10 cellular contexts compared by ENCODE assay signal in the genomic region with DNA sequence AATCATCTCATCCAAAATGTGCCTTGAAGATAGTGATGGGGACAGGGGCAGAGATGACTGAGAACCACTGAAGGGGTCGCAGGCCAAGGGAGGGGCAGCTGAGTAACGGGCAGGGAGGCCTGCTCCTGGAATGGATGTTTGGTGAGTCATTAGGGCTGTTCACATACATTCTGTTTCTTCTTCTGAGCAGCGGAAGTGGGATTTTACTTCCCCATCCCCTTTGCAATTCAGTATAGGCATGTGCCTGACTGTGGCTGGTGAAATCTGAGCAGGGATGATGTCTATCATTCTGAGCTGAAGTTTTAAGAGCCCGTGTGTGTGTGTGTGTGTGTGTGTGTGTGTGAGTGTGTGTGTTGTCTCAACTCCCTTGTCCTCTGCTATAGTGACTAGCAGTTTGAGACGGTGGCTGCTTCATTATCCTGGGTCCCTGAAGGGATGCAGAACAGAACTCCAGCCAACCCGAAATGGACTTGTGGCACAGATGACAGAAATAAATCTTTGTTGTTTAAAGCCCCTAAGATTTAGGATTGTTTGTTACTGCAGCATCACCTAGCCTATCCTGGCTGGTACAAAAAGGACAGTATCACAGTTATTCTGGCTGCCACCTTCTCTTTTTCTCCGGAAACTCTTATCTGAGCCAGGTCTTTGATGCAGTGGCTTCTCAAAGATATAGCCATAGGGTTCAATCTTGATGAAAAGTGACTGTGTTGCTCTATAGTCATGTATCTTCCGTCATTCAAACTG. TPM values are rescaled to one million over a fixed set of nuclear protein-coding genes. Genes with fewer than 3 reads are reported as not detected.
DNase-seq lines count a peak whose midpoint lies in the region; TF ChIP-seq lines count a peak whose summit lies in the region.
"Had no signal": no experiment of that assay in that cellular context is flagged by ENCODE, and none has a peak within 500 bp of the region (broad histone marks: within the 10 kb centered on the region; RNA-seq: fewer than 3 reads in every experiment).

No MANE protein-coding gene starts in this region.

- no peaks in the 10 kb centered on the region for H3K36me3 Mint-ChIP-seq in neural crest cell (ENCODE audit: low read depth)
- H3K36me3 Mint-ChIP-seq in activated T-helper 2 cell treated with anti-CD3 and anti-CD28 coated beads, Interferon-gamma antibody, Interleukin-2, Interleukin-4, amounts not matched to agents 10 μg/mL and 5 μg/mL and 100 μg/mL, durations not matched to agents 14 hours and 24 hours and 36 hours (ENCODE audit: low read depth), result no peaks in the 10 kb centered on the region

- no peaks in the 10 kb centered on the region for H3K36me3 ChIP-seq in fibroblast of lung (ENCODE audit: control insufficient read depth, insufficient read depth, low read length)
- H3K36me3 ChIP-seq: pancreas had no signal

- H3K27me3 ChIP-seq in fibroblast of lung (ENCODE audit: control insufficient read depth, insufficient read depth, low read length), result no peaks in the 10 kb centered on the region
- H3K27me3 ChIP-seq: pancreas had no signal

- peak overlapping the region; percentile 56 for H3K27ac ChIP-seq in RWPE1
- no peak overlapping the region for H3K27ac ChIP-seq in fibroblast of lung (ENCODE audit: insufficient read depth, low read length)
- H3K27ac ChIP-seq: pancreas had no signal

- no peak for TF ChIP-seq CTCF in RWPE1 (conservative IDR thresholded peaks at IDR 0.05; ENCODE audit: low read depth)
- no peak for TF ChIP-seq CTCF in fibroblast of lung (conservative IDR thresholded peaks at IDR 0.05 in 1 of 2, IDR thresholded peaks at IDR 0.05 in 1 of 2; ENCODE audit: low read depth in 1 of 2, low read length in 2 of 2)
- TF ChIP-seq CTCF in neural crest cell (conservative IDR thresholded peaks at IDR 0.05), result no peak

- H4K20me1 ChIP-seq in fibroblast of lung (ENCODE audit: control insufficient read depth, extremely low read depth, insufficient read depth, low read length), result no peaks in the 10 kb centered on the region

- H3K4me3 ChIP-seq in fibroblast of lung (replicated peaks in 1 of 4; ENCODE audit: control extremely low read depth in 1 of 4, insufficient read depth in 1 of 4, low read depth in 3 of 4, low read length in 4 of 4), result no peak overlapping the region
- H3K4me3 ChIP-seq: pancreas had no signal

- no peak overlapping the region for H3K9ac ChIP-seq in fibroblast of lung (ENCODE audit: insufficient read depth, low read length)

- peak overlapping the region; percentile 65 for H3K27ac Mint-ChIP-seq in neural crest cell (ENCODE audit: unreplicated experiment)
- no peak overlapping the region for H3K27ac Mint-ChIP-seq in activated T-helper 2 cell treated with anti-CD3 and anti-CD28 coated beads, Interferon-gamma antibody, Interleukin-2, Interleukin-4, amounts not matched to agents 10 μg/mL and 5 μg/mL and 100 μg/mL, durations not matched to agents 14 hours and 24 hours and 36 hours

- no peaks in the 10 kb centered on the region for H3K9me3 ChIP-seq in fibroblast of lung (ENCODE audit: control insufficient read depth, insufficient read depth, low read depth, low read length)
- H3K9me3 ChIP-seq: pancreas had no signal

- H3K4me3 Mint-ChIP-seq in neural crest cell, result no peak overlapping the region
- H3K4me3 Mint-ChIP-seq in activated T-helper 2 cell treated with anti-CD3 and anti-CD28 coated beads, Interferon-gamma antibody, Interleukin-2, Interleukin-4, amounts not matched to agents 10 μg/mL and 5 μg/mL and 100 μg/mL, durations not matched to agents 14 hours and 24 hours and 36 hours (ENCODE audit: low read depth), result no peak overlapping the region

- no peaks in the 10 kb centered on the region for H3K79me2 ChIP-seq in fibroblast of lung (ENCODE audit: control insufficient read depth, insufficient read depth, low read length)

- peaks cover 3% of the 10 kb centered on the region for H3K9me3 Mint-ChIP-seq in neural crest cell
- H3K9me3 Mint-ChIP-seq in activated T-helper 2 cell treated with anti-CD3 and anti-CD28 coated beads, Interferon-gamma antibody, Interleukin-2, Interleukin-4, amounts not matched to agents 10 μg/mL and 5 μg/mL and 100 μg/mL, durations not matched to agents 14 hours and 24 hours and 36 hours, result no peaks in the 10 kb centered on the region

- H3K4me2 ChIP-seq in fibroblast of lung (ENCODE audit: extremely low read depth, insufficient read depth, low read length), result no peak overlapping the region

- CTCF ChIA-PET in RWPE1 (lab: Yijun Ruan, JAX), result interaction anchor here (1.0 kb wide), 1 partner anchor 39 kb away, joined by 3 read pairs; no protein-coding TSS in a partner anchor

- peaks cover 7% of the 10 kb centered on the region for H3K4me1 Mint-ChIP-seq in neural crest cell
- H3K4me1 Mint-ChIP-seq in activated T-helper 2 cell treated with anti-CD3 and anti-CD28 coated beads, Interferon-gamma antibody, Interleukin-2, Interleukin-4, amounts not matched to agents 10 μg/mL and 5 μg/mL and 100 μg/mL, durations not matched to agents 14 hours and 24 hours and 36 hours (ENCODE audit: low read depth), result no peaks in the 10 kb centered on the region

- DNase-seq in GM03348 (ENCODE audit: low spot score) (peak; percentile 46), RWPE1 (ENCODE audit: low spot score) (no peak), fibroblast of lung (ENCODE audit: low read depth in 2 of 2) (peak; percentile 92 to 98), neural crest cell (ENCODE audit: low read depth, low spot score) (no peak), DMS79 treated with DMSO at 0.1 percent for 48 hours (lab: John Stamatoyannopoulos, UW) (no peak), HT-29 (ENCODE audit: low spot score) (no peak), amygdala (lab: John Stamatoyannopoulos, UW) (no peak)
- no peak for DNase-seq in activated T-helper 2 cell treated with anti-CD3 and anti-CD28 coated beads, Interferon-gamma antibody, Interleukin-2, Interleukin-4, amounts not matched to agents 10 μg/mL and 5 μg/mL and 100 μg/mL, durations not matched to agents 14 hours and 24 hours and 36 hours (ENCODE audit: low spot score)
- DNase-seq: DMS79, pancreas had no signal

- H2AFZ ChIP-seq in fibroblast of lung (ENCODE audit: low read length), result no peak overlapping the region

- intact Hi-C loops in activated T-helper 2 cell treated with anti-CD3 and anti-CD28 coated beads, Interferon-gamma antibody, Interleukin-2, Interleukin-4, amounts not matched to agents 10 μg/mL and 5 μg/mL and 100 μg/mL, durations not matched to agents 14 hours and 24 hours and 36 hours (cut with micrococcal nuclease), result no loop called here

- POLR2A ChIA-PET in RWPE1 (lab: Yijun Ruan, JAX; ENCODE audit: low non-redundant PET), result no interaction called here

- peaks cover 5% of the 10 kb centered on the region for H3K27me3 Mint-ChIP-seq in neural crest cell (ENCODE audit: low read depth)
- H3K27me3 Mint-ChIP-seq in activated T-helper 2 cell treated with anti-CD3 and anti-CD28 coated beads, Interferon-gamma antibody, Interleukin-2, Interleukin-4, amounts not matched to agents 10 μg/mL and 5 μg/mL and 100 μg/mL, durations not matched to agents 14 hours and 24 hours and 36 hours (ENCODE audit: low read depth), result peaks cover 3% of the 10 kb centered on the region

- H3K4me1 ChIP-seq in fibroblast of lung (ENCODE audit: control insufficient read depth, extremely low read depth, insufficient read depth, low read length), result peaks cover 20% of the 10 kb centered on the region
- H3K4me1 ChIP-seq: pancreas had no signal

RNA-seq across cellular contexts. Expression of gene TGFBI, which starts 29.2 kb away (rescaled TPM):
- total RNA-seq in fibroblast of lung (270 and 398 TPM in 2 replicates), neural crest cell (3.9 and 4.6 TPM in 2 replicates)
- polyA plus RNA-seq in fibroblast of lung, result 525 and 889 TPM in 2 replicates
- polyA plus RNA-seq in fibroblast of lung (2012), result 631 and 968 TPM in 2 replicates
- polyA minus RNA-seq in fibroblast of lung (ENCODE audit: low replicate concordance), result 379 and 787 TPM in 2 replicates
- total RNA-seq in HT-29 (2014; rRNA removed; shearing (Covaris generic)), result 33.6 and 37.2 TPM in 2 replicates
- not detected in 2 replicates for total RNA-seq in activated T-helper 2 cell treated with anti-CD3 and anti-CD28 coated beads, Interferon-gamma antibody, Interleukin-2, Interleukin-4, amounts not matched to agents 10 μg/mL and 5 μg/mL and 100 μg/mL, durations not matched to agents 14 hours and 24 hours and 36 hours

RNA-seq across cellular contexts. Expression of gene LECT2, which starts 44.8 kb away (rescaled TPM):
- not detected in 2 replicates for total RNA-seq in fibroblast of lung
- not detected in 2 replicates for polyA plus RNA-seq in fibroblast of lung
- not detected in 2 replicates for polyA plus RNA-seq in fibroblast of lung (2012)
- not detected in 2 replicates for polyA minus RNA-seq in fibroblast of lung (ENCODE audit: low replicate concordance)
- not detected in 2 replicates for total RNA-seq in neural crest cell
- not detected in 2 replicates for total RNA-seq in HT-29 (2014; rRNA removed; shearing (Covaris generic))
- not detected in 2 replicates for total RNA-seq in activated T-helper 2 cell treated with anti-CD3 and anti-CD28 coated beads, Interferon-gamma antibody, Interleukin-2, Interleukin-4, amounts not matched to agents 10 μg/mL and 5 μg/mL and 100 μg/mL, durations not matched to agents 14 hours and 24 hours and 36 hours
- total RNA-seq: pancreas had no signal
- polyA plus RNA-seq: pancreas had no signal

Comparison
In these comparisons a context has a peak if more than half of its experiments do, and no peak if none do; other contexts are left out.
1. DNase-seq: peak in GM03348 (single experiment) and fibroblast of lung (2 of 2); none in RWPE1 (single experiment), neural crest cell (single experiment), DMS79 treated with DMSO at 0.1 percent for 48 hours (single experiment), HT-29 (single experiment), amygdala (0 of 56) and activated T-helper 2 cell treated with anti-CD3 and anti-CD28 coated beads, Interferon-gamma antibody, Interleukin-2, Interleukin-4, amounts not matched to agents 10 μg/mL and 5 μg/mL and 100 μg/mL, durations not matched to agents 14 hours and 24 hours and 36 hours (single experiment).